9 cellular contexts compared by ENCODE assay signal in the genomic region with DNA sequence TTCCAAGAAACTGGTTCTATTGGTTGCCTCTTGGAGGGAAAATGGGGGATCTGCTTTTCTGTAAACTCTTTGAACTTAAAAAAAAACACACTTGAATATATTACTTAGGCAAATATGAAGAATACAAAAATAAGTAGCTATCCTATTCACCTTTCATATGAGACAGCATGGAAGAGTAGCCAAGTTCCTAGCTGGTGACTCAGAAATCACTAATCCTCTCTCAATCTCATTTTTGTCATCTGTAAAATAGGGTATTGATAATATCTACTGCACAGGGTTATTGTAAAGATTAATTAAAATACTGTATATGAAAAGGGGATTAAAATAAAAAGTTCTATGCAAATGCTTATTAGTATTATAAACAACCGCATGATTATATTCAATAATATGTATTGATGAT. TPM values are rescaled to one million over a fixed set of nuclear protein-coding genes. Genes with fewer than 3 reads are reported as not detected.
DNase-seq lines count a peak whose midpoint lies in the region; ATAC-seq and TF ChIP-seq lines count a peak whose summit lies in the region.
"Had no signal": no experiment of that assay in that cellular context is flagged by ENCODE, and none has a peak within 500 bp of the region (broad histone marks: within the 10 kb centered on the region; RNA-seq: fewer than 3 reads in every experiment).

No MANE protein-coding gene starts in this region.

- H3K4me3 ChIP-seq in PC-3 (ENCODE audit: low read length) = no peak overlapping the region
- H3K4me3 ChIP-seq in epithelial cell of esophagus (ENCODE audit: low read length) = no peak overlapping the region
- no peak overlapping the region for H3K4me3 ChIP-seq in smooth muscle cell

- 0 out of 2 replicates have a peak overlapping the region, but pooled peaks have one; percentile 10 for H3K4me2 ChIP-seq in PC-3 (ENCODE audit: low read length)
- peak overlapping the region; percentile 83 for H3K4me2 ChIP-seq in smooth muscle cell

- no peaks in the 10 kb centered on the region for H3K36me3 Mint-ChIP-seq in activated naive CD4-positive, alpha-beta T cell treated with anti-CD3 and anti-CD28 coated beads for 36 hours (ENCODE audit: low read depth)

- H3K36me3 ChIP-seq in PC-3 (ENCODE audit: low read depth, low read length) (no peaks in the 10 kb centered on the region), smooth muscle cell (ENCODE audit: low read depth) (no peaks in the 10 kb centered on the region)
- H3K36me3 ChIP-seq: pancreas had no signal

- H3K9ac ChIP-seq in PC-3 (ENCODE audit: low read length) = no peak overlapping the region
- H3K9ac ChIP-seq in smooth muscle cell (ENCODE audit: low read depth) = no peak overlapping the region

- ATAC-seq in PC-3 = no peak
- no peak for ATAC-seq in GM21515 (IDR thresholded peaks at IDR 0.05; ENCODE audit: unreplicated experiment)

- POLR2A ChIA-PET in PC-3 (lab: Charles Lee; ENCODE audit: unreplicated experiment) = no interaction called here

- peak overlapping the region; percentile 52 for H3K4me3 Mint-ChIP-seq in activated naive CD4-positive, alpha-beta T cell treated with anti-CD3 and anti-CD28 coated beads for 36 hours

- no peak for TF ChIP-seq CTCF in PC-3 (conservative IDR thresholded peaks at IDR 0.05; ENCODE audit: low read depth, low read length)
- no peak for TF ChIP-seq CTCF in epithelial cell of esophagus (IDR thresholded peaks at IDR 0.05; ENCODE audit: insufficient read depth, low read depth, low read length, missing control alignments)
- TF ChIP-seq CTCF in smooth muscle cell (IDR thresholded peaks at IDR 0.05; ENCODE audit: borderline replicate concordance, insufficient read depth, poor library complexity, severe bottlenecking) = no peak

- H3K27ac Mint-ChIP-seq in activated naive CD4-positive, alpha-beta T cell treated with anti-CD3 and anti-CD28 coated beads for 36 hours = no peak overlapping the region

- intact Hi-C loops in activated naive CD4-positive, alpha-beta T cell treated with anti-CD3 and anti-CD28 coated beads for 36 hours (cut with micrococcal nuclease) = loop anchor here (2.0 to 5.0 kb wide), 3 partner anchors 38 to 830 kb away; no protein-coding TSS in a partner anchor
- intact Hi-C loops in PC-3 (cut with micrococcal nuclease) = no loop called here

- H3K4me1 Mint-ChIP-seq in activated naive CD4-positive, alpha-beta T cell treated with anti-CD3 and anti-CD28 coated beads for 36 hours (ENCODE audit: low read depth) = peaks cover 18% of the 10 kb centered on the region

- no peaks in the 10 kb centered on the region for H3K9me2 ChIP-seq in PC-3 (replicated peaks; ENCODE audit: low read length)

- H2AFZ ChIP-seq in PC-3 (ENCODE audit: low read length) = no peak overlapping the region
- H2AFZ ChIP-seq in smooth muscle cell (ENCODE audit: low read depth) = no peak overlapping the region

- CTCF ChIA-PET in activated naive CD4-positive, alpha-beta T cell treated with anti-CD3 and anti-CD28 coated beads for 36 hours (lab: Charles Lee) = interaction anchor here (1.3 to 2.6 kb wide), 2 partner anchors 29 to 237 kb away, joined by 5 to 16 read pairs; no protein-coding TSS in a partner anchor
- CTCF ChIA-PET in PC-3 (lab: Charles Lee) = interaction anchor here (0.7 kb wide), 1 partner anchor 28 kb away, joined by 4 read pairs; no protein-coding TSS in a partner anchor

- H3F3A ChIP-seq in PC-3 (ENCODE audit: low read length, unreplicated experiment) (no peaks in the 10 kb centered on the region), smooth muscle cell (ENCODE audit: low read depth) (no peaks in the 10 kb centered on the region)

- H3K27me3 ChIP-seq in PC-3 (ENCODE audit: low read length) = no peaks in the 10 kb centered on the region
- no peaks in the 10 kb centered on the region for H3K27me3 ChIP-seq in smooth muscle cell (ENCODE audit: low read depth)
- H3K27me3 ChIP-seq: pancreas had no signal

- H4K20me1 ChIP-seq in PC-3 (ENCODE audit: low read length) = no peaks in the 10 kb centered on the region
- H4K20me1 ChIP-seq in smooth muscle cell (ENCODE audit: low read depth) = no peaks in the 10 kb centered on the region

- H3K9me3 ChIP-seq in PC-3 (ENCODE audit: low read length) (no peaks in the 10 kb centered on the region), smooth muscle cell (replicated peaks; ENCODE audit: low read depth) (no peaks in the 10 kb centered on the region)
- H3K9me3 ChIP-seq: pancreas had no signal

- no peaks in the 10 kb centered on the region for H3K9me3 Mint-ChIP-seq in activated naive CD4-positive, alpha-beta T cell treated with anti-CD3 and anti-CD28 coated beads for 36 hours

- DNase-seq in activated naive CD4-positive, alpha-beta T cell treated with anti-CD3 and anti-CD28 coated beads for 36 hours = no peak
- DNase-seq in activated naive CD4-positive, alpha-beta T cell treated with Interleukin-2 at 50 U/mL for 16 hours = no peak
- DNase-seq in PC-3 (peak; percentile 30), epithelial cell of esophagus (ENCODE audit: low read depth) (peak; percentile 46), smooth muscle cell (lab: John Stamatoyannopoulos, UW; ENCODE audit: unreplicated experiment) (no peak), NCI-H2107 treated with DMSO at 0.1 percent for 48 hours (lab: John Stamatoyannopoulos, UW; ENCODE audit: unreplicated experiment) (no peak), NCI-H2171 treated with DMSO at 0.1 percent for 48 hours (lab: John Stamatoyannopoulos, UW) (no peak)

- BruUV-seq in PC-3 (replicated peaks; lab: Mats Ljungman, UMichigan) = no TSS peak

- 100% methylated on average over 1 of the region's 1 CpG for WGBS in smooth muscle cell (ENCODE audit: low lambda C conversion rate)

- no peaks in the 10 kb centered on the region for H3K27me3 Mint-ChIP-seq in activated naive CD4-positive, alpha-beta T cell treated with anti-CD3 and anti-CD28 coated beads for 36 hours (ENCODE audit: low read depth)

- H3K27ac ChIP-seq in PC-3 (ENCODE audit: low read length) (no peak overlapping the region), smooth muscle cell (ENCODE audit: low read depth) (no peak overlapping the region)

- H3K79me2 ChIP-seq in PC-3 (ENCODE audit: low read length) (no peaks in the 10 kb centered on the region), smooth muscle cell (ENCODE audit: low read depth) (no peaks in the 10 kb centered on the region)

- H3K4me1 ChIP-seq in PC-3 (ENCODE audit: insufficient read depth, low read length) = peaks cover 14% of the 10 kb centered on the region
- H3K4me1 ChIP-seq in smooth muscle cell (ENCODE audit: low read depth) = peaks cover 8% of the 10 kb centered on the region

RNA-seq across cellular contexts. Expression of a gene that starts 12.7 kb away (rescaled TPM):
- not detected for total RNA-seq in activated naive CD4-positive, alpha-beta T cell treated with anti-CD3 and anti-CD28 coated beads for 36 hours
- total RNA-seq in PC-3 (2014; rRNA removed) = 0.33 TPM in 1 of 2 replicates, not detected in the other
- total RNA-seq in smooth muscle cell = 0.36 TPM in 1 of 2 replicates, not detected in the other
- polyA plus RNA-seq in smooth muscle cell = 0.21 and 0.39 TPM in 2 replicates

RNA-seq across cellular contexts. Expression of a gene that starts 34.0 kb away (rescaled TPM):
- 10 to 100 TPM; 91.5 to 94.0 TPM for total RNA-seq in activated naive CD4-positive, alpha-beta T cell treated with anti-CD3 and anti-CD28 coated beads for 36 hours
- total RNA-seq in PC-3 (2014; rRNA removed) = 40.0 and 41.0 TPM in 2 replicates
- total RNA-seq in smooth muscle cell = 27.0 and 36.7 TPM in 2 replicates
- polyA plus RNA-seq in smooth muscle cell = 20.5 and 21.7 TPM in 2 replicates

RNA-seq across cellular contexts. Expression of a gene that starts 35.0 kb away (rescaled TPM):
- 10 to 100 TPM; 43.4 to 44.2 TPM for total RNA-seq in activated naive CD4-positive, alpha-beta T cell treated with anti-CD3 and anti-CD28 coated beads for 36 hours
- total RNA-seq in PC-3 (2014; rRNA removed) (62.2 and 92.9 TPM in 2 replicates), smooth muscle cell (54.0 and 56.8 TPM in 2 replicates)
- polyA plus RNA-seq in smooth muscle cell = 169 and 196 TPM in 2 replicates

Comparison
In these comparisons a context has a peak if more than half of its experiments do, and no peak if none do; other contexts are left out.
1. DNase-seq: peak in PC-3 (single experiment) and epithelial cell of esophagus (single experiment); none in activated naive CD4-positive, alpha-beta T cell treated with anti-CD3 and anti-CD28 coated beads for 36 hours (single experiment), activated naive CD4-positive, alpha-beta T cell treated with Interleukin-2 at 50 U/mL for 16 hours (single experiment), smooth muscle cell (single experiment), NCI-H2107 treated with DMSO at 0.1 percent for 48 hours (single experiment) and NCI-H2171 treated with DMSO at 0.1 percent for 48 hours (single experiment).